ENCODE assay signal across 12 cellular contexts in genomic region chr3:169387751-169388696, GRCh38.
DNase-seq lines count a peak whose midpoint lies in the region; ATAC-seq and TF ChIP-seq lines count a peak whose summit lies in the region.
"Had no signal": no experiment of that assay in that cellular context is flagged by ENCODE, and none has a peak within 500 bp of the region (broad histone marks: within the 10 kb centered on the region; RNA-seq: fewer than 3 reads in every experiment).

No MANE protein-coding gene starts in this region.

- no peaks in the 10 kb centered on the region for H3K9me3 ChIP-seq in Peyer's patch

- H3K4me1 ChIP-seq in Peyer's patch = no peaks in the 10 kb centered on the region

- peak overlapping the region in 2 of 4 donors; percentile 40 to 84 for H3K27ac ChIP-seq in Peyer's patch

- ATAC-seq in Right ventricle myocardium inferior (peak; percentile 90), GM19452 (IDR thresholded peaks at IDR 0.05; ENCODE audit: unreplicated experiment) (no peak)

- no peak overlapping the region for H3K4me3 ChIP-seq in Peyer's patch

- TF ChIP-seq CTCF in Peyer's patch (IDR thresholded peaks at IDR 0.05) (no peak), nephron (IDR thresholded peaks at IDR 0.05; ENCODE audit: unreplicated experiment in 3 of 3) (no peak)

- DNase-seq in Peyer's patch (peak in 2 of 3 donors; percentile 65 to 73), Right ventricle myocardium inferior (ENCODE audit: missing footprints) (peak; percentile 80), NCI-H524 treated with DMSO at 0.1 percent for 48 hours (lab: John Stamatoyannopoulos, UW) (no peak), NCI-H2227 (lab: John Stamatoyannopoulos, UW; ENCODE audit: unreplicated experiment) (no peak), hypothalamus (lab: John Stamatoyannopoulos, UW) (no peak)
- DNase-seq: activated CD4-positive, CD25-positive, alpha-beta regulatory T cell treated with anti-CD3 and anti-CD28 coated beads, Interleukin-2, amount 50 U/mL, for 72 hours; activated naive CD4-positive, alpha-beta T cell treated with anti-CD3 and anti-CD28 coated beads, Interleukin-2, amount 50 U/mL, for 16 hours; mammary epithelial cell; NCI-H146; stimulated activated naive B cell treated with anti-CD40 and anti-IgM and Interleukin-4, amounts not matched to agents 10 μg/mL and 1 μg/mL and 100 μg/mL, for 72 hours had no signal

- TF ChIP-seq POLR2A in Peyer's patch (IDR thresholded peaks at IDR 0.05) = peak in 1 of 2 donors; percentile 18

- no peaks in the 10 kb centered on the region for H3K27me3 Mint-ChIP-seq in nephron (ENCODE audit: low read depth)

- no peaks in the 10 kb centered on the region for H3K36me3 ChIP-seq in Peyer's patch

- no peaks in the 10 kb centered on the region for H3K9me3 Mint-ChIP-seq in nephron
- H3K9me3 Mint-ChIP-seq: stimulated activated naive B cell treated with anti-CD40 and anti-IgM and Interleukin-4, amounts not matched to agents 10 μg/mL and 1 μg/mL and 100 μg/mL, for 72 hours had no signal

- intact Hi-C loops in Right ventricle myocardium inferior (cut with DNase I) = loop anchor here (5.0 kb wide), 4 partner anchors 44 to 274 kb away; partner anchors contain the start of gene MECOM

- H3K4me3 Mint-ChIP-seq in nephron = no peak overlapping the region
- H3K4me3 Mint-ChIP-seq: stimulated activated naive B cell treated with anti-CD40 and anti-IgM and Interleukin-4, amounts not matched to agents 10 μg/mL and 1 μg/mL and 100 μg/mL, for 72 hours had no signal

- peak overlapping the region; percentile 78 to 84 (median 79) for H3K27ac Mint-ChIP-seq in nephron
- H3K27ac Mint-ChIP-seq: stimulated activated naive B cell treated with anti-CD40 and anti-IgM and Interleukin-4, amounts not matched to agents 10 μg/mL and 1 μg/mL and 100 μg/mL, for 72 hours had no signal

- H3K27me3 ChIP-seq in Peyer's patch = no peaks in the 10 kb centered on the region

- no peaks in the 10 kb centered on the region for H3K36me3 Mint-ChIP-seq in nephron (ENCODE audit: low read depth)
- H3K36me3 Mint-ChIP-seq: stimulated activated naive B cell treated with anti-CD40 and anti-IgM and Interleukin-4, amounts not matched to agents 10 μg/mL and 1 μg/mL and 100 μg/mL, for 72 hours had no signal

- peaks cover 16% of the 10 kb centered on the region for H3K4me1 Mint-ChIP-seq in nephron

Comparison
In these comparisons a context has a peak if more than half of its experiments do, and no peak if none do; other contexts are left out.
1. DNase-seq: peak in Peyer's patch (2 of 3) and Right ventricle myocardium inferior (single experiment); none in NCI-H524 treated with DMSO at 0.1 percent for 48 hours (single experiment), NCI-H2227 (single experiment) and hypothalamus (0 of 51).